In the genomic region with DNA sequence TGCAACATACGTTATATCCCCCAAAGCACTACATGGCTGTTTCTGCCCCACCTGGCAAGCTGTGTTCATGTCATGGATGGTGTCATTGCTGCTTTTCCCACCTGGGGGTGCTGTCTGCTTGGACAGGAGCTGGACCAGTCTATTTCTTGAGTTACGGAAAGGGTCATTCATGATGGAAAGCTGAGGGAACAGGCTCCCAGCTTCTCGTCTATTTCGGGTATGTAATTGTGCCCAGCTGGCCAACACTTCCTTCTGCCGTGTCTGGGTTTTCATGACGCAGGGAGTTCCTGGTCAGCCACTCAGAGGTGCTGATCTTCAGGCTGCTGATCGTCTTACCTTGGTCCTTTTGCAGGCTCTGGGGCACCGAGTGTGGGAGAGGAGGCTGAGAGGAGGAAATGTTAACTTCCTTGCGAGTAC, we compare ENCODE assay signal across 7 cellular contexts.
A peak's percentile ranks its signal among the peaks of the same experiment; 100 is the strongest.
DNase-seq lines count a peak whose midpoint lies in the region; ATAC-seq and TF ChIP-seq lines count a peak whose summit lies in the region.

No MANE protein-coding gene starts in this region.

- no peak overlapping the region for H3K4me3 ChIP-seq in GM12864 (ENCODE audit: low read depth, low read length)
- H3K4me3 ChIP-seq in LNCaP clone FGC (ENCODE audit: low read depth, low read length): no peak overlapping the region

- no peak for ATAC-seq in GM19463 (IDR thresholded peaks at IDR 0.05; ENCODE audit: unreplicated experiment)

- TF ChIP-seq CTCF in GM12864 (IDR thresholded peaks at IDR 0.05; ENCODE audit: low read depth, low read length, missing control alignments) (peak; percentile 63), LNCaP clone FGC (IDR thresholded peaks at IDR 0.05; ENCODE audit: control insufficient read depth, extremely low read depth, insufficient read depth) (peak; percentile 76)

- DNase-seq in GM12864 (ENCODE audit: low read depth): no peak
- peak; percentile 3 for DNase-seq in LNCaP clone FGC (ENCODE audit: low read depth)
- peak in 47 of 58 donors; percentile 5 to 74 (median 33) for DNase-seq in anterior cingulate cortex (lab: John Stamatoyannopoulos, UW)
- peak; percentile 68 for DNase-seq in iPS-NIHi11 (ENCODE audit: low spot score)
- peak; percentile 85 for DNase-seq in superior temporal gyrus (ENCODE audit: extremely low spot score)
- DNase-seq in T-helper 9 cell: no peak

Comparison
In these comparisons a context has a peak if more than half of its experiments do, and no peak if none do; other contexts are left out.
1. DNase-seq: peak in LNCaP clone FGC (single experiment), anterior cingulate cortex (47 of 58), iPS-NIHi11 (single experiment) and superior temporal gyrus (single experiment); none in GM12864 (single experiment) and T-helper 9 cell (single experiment).